8 cellular contexts compared by ENCODE assay signal in the genomic region with DNA sequence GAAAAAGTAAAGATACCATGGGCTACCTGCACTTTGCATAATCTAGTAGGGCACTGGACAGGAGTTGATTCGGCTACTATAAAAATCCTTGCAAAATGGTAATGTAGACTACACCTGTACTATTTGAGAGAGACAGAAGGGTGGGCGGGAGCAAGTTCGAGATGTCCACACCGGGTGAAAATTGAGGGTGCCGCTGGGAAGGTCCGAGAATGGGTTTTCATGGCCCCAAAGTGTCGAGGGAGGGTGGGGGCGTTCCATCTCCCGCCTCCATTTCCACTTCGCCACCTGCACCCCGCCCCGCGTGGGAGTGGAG. TPM values are rescaled to one million over a fixed set of nuclear protein-coding genes. Genes with fewer than 3 reads are reported as not detected.
DNase-seq lines count a peak whose midpoint lies in the region.

No MANE protein-coding gene starts in this region.

- H3K4me1 ChIP-seq in ectodermal cell (ENCODE audit: control insufficient read depth, insufficient read depth, low read length) (no peaks in the 10 kb centered on the region), neuron (ENCODE audit: insufficient read depth, low read length) (peaks cover 10% of the 10 kb centered on the region)

- H3K36me3 ChIP-seq in ectodermal cell (ENCODE audit: control insufficient read depth, insufficient read depth, low read length) (no peaks in the 10 kb centered on the region), neuron (ENCODE audit: insufficient read depth, low read length) (no peaks in the 10 kb centered on the region)

- DNase-seq in NCI-H1092 treated with DMSO at 0.1 percent for 48 hours (lab: John Stamatoyannopoulos, UW) = peak; percentile 52
- DNase-seq in NCI-H1092 (lab: John Stamatoyannopoulos, UW) = no peak
- DNase-seq in NCI-H1105 treated with DMSO at 0.1 percent for 48 hours (lab: John Stamatoyannopoulos, UW) = peak; percentile 34
- no peak for DNase-seq in KG1 (lab: John Stamatoyannopoulos, UW)
- DNase-seq in stimulated activated CD8-positive, alpha-beta memory T cell treated with anti-CD3 and anti-CD28 coated beads, Interleukin-4, amount 100 ng/mL, for 48 hours = no peak
- DNase-seq in effector CD8-positive, alpha-beta T cell (lab: John Stamatoyannopoulos, UW) = no peak

- no peak overlapping the region for H3K27ac ChIP-seq in ectodermal cell (ENCODE audit: insufficient read depth, low read depth, low read length, poor library complexity, severe bottlenecking)

- peak overlapping the region; percentile 91 for H2AFZ ChIP-seq in neuron (ENCODE audit: low read depth, low read length)

- WGBS in ectodermal cell, 2 experiments = 2 to 3% methylated on average over 13 of the region's 13 CpGs

- H3K27me3 ChIP-seq in ectodermal cell (ENCODE audit: control insufficient read depth, insufficient read depth, low read length, poor library complexity, severe bottlenecking) (no peaks in the 10 kb centered on the region), neuron (ENCODE audit: insufficient read depth, low read length) (no peaks in the 10 kb centered on the region)

- H3K4me3 ChIP-seq in ectodermal cell (ENCODE audit: insufficient read depth, low read depth, low read length) (peak overlapping the region; percentile 82), neuron (ENCODE audit: low read length) (peak overlapping the region; percentile 100)

- H3K9me3 ChIP-seq in ectodermal cell (ENCODE audit: control insufficient read depth, low read length) (no peaks in the 10 kb centered on the region), neuron (ENCODE audit: low read length) (no peaks in the 10 kb centered on the region)

RNA-seq across cellular contexts. Expression of a gene that starts 0.6 kb away (rescaled TPM):
- 98.3 TPM for polyA plus RNA-seq in ectodermal cell (2013, experiment 1 of 4)
- polyA plus RNA-seq in ectodermal cell (2013, experiment 2 of 4) = 103 TPM
- 98.7 TPM for polyA plus RNA-seq in ectodermal cell (2013, experiment 3 of 4)
- 99.6 TPM for polyA plus RNA-seq in ectodermal cell (2013, experiment 4 of 4)

Comparison
In these comparisons a context has a peak if more than half of its experiments do, and no peak if none do; other contexts are left out.
1. DNase-seq: peak in NCI-H1092 treated with DMSO at 0.1 percent for 48 hours (single experiment) and NCI-H1105 treated with DMSO at 0.1 percent for 48 hours (single experiment); none in NCI-H1092 (single experiment), KG1 (single experiment), stimulated activated CD8-positive, alpha-beta memory T cell treated with anti-CD3 and anti-CD28 coated beads, Interleukin-4, amount 100 ng/mL, for 48 hours (single experiment) and effector CD8-positive, alpha-beta T cell (single experiment).